Comparison of ENCODE assay signal across 1 cellular context in genomic region chr10:113979378-113979777, GRCh38.
TF ChIP-seq lines count a peak whose summit lies in the region.

No MANE protein-coding gene starts in this region.

TF ChIP-seq in GM23338, 12 proteins besides CTCF, POLR2A, EP300 and RAD21 (continued from another document):
- TF ChIP-seq REST (IDR thresholded peaks at IDR 0.05; ENCODE audit: unreplicated experiment) (no peak), EZH2phosphoT487 (IDR thresholded peaks at IDR 0.05; ENCODE audit: unreplicated experiment) (no peak)
